2 cellular contexts compared by ENCODE assay signal in genomic region chr19:34295103-34295502, GRCh38.
TF ChIP-seq lines count a peak whose summit lies in the region.

No MANE protein-coding gene starts in this region.

TF ChIP-seq in A549, 52 proteins besides CTCF, POLR2A, EP300 and RAD21:
- TF ChIP-seq GATA3 (IDR thresholded peaks at IDR 0.05; ENCODE audit: borderline replicate concordance) = no peak
- TF ChIP-seq, protein P1, sequence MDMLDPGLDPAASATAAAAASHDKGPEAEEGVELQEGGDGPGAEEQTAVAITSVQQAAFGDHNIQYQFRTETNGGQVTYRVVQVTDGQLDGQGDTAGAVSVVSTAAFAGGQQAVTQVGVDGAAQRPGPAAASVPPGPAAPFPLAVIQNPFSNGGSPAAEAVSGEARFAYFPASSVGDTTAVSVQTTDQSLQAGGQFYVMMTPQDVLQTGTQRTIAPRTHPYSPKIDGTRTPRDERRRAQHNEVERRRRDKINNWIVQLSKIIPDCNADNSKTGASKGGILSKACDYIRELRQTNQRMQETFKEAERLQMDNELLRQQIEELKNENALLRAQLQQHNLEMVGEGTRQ (IDR thresholded peaks at IDR 0.05) = no peak
- no peak for TF ChIP-seq CEBPB (IDR thresholded peaks at IDR 0.05)
- TF ChIP-seq BCL3 (IDR thresholded peaks at IDR 0.05) = no peak
- TF ChIP-seq HOXB13 (CRISPR knock-in tag; IDR thresholded peaks at IDR 0.05; ENCODE audit: low read depth) = no peak
- TF ChIP-seq CBX2 (IDR thresholded peaks at IDR 0.05; ENCODE audit: borderline replicate concordance, low read depth) = no peak
- no peak for TF ChIP-seq RARB (CRISPR knock-in tag; IDR thresholded peaks at IDR 0.05)
- TF ChIP-seq MAX (IDR thresholded peaks at IDR 0.05) = no peak
- TF ChIP-seq PHF8 (IDR thresholded peaks at IDR 0.05; ENCODE audit: borderline replicate concordance, low read depth) = no peak
- TF ChIP-seq RCOR1 (IDR thresholded peaks at IDR 0.05; ENCODE audit: low read depth, low read length) = no peak
- no peak for TF ChIP-seq SREBF2 (IDR thresholded peaks at IDR 0.05)
- no peak for TF ChIP-seq CHD2 (IDR thresholded peaks at IDR 0.05; ENCODE audit: low read length, partially characterized antibody)
- no peak for TF ChIP-seq CHD4 (IDR thresholded peaks at IDR 0.05; ENCODE audit: borderline replicate concordance)
- no peak for TF ChIP-seq HDAC2 (IDR thresholded peaks at IDR 0.05)
- no peak for TF ChIP-seq MYC (IDR thresholded peaks at IDR 0.05; ENCODE audit: borderline replicate concordance, low read length)
- TF ChIP-seq REST (IDR thresholded peaks at IDR 0.05) = no peak
- no peak for TF ChIP-seq ZFP36 (IDR thresholded peaks at IDR 0.05; ENCODE audit: borderline replicate concordance, partially characterized antibody)
- TF ChIP-seq NR3C1 (IDR thresholded peaks at IDR 0.05) = no peak
- TF ChIP-seq MAFK (IDR thresholded peaks at IDR 0.05; ENCODE audit: partially characterized antibody) = no peak
- no peak for TF ChIP-seq JUN (IDR thresholded peaks at IDR 0.05)

TF ChIP-seq in K562, 482 proteins besides CTCF, POLR2A, EP300 and RAD21:
- TF ChIP-seq RBBP5 (IDR thresholded peaks at IDR 0.05; ENCODE audit: borderline replicate concordance, insufficient read depth, low read length, poor library complexity, severe bottlenecking) = no peak
- TF ChIP-seq CLOCK (CRISPR knock-in tag; IDR thresholded peaks at IDR 0.05; ENCODE audit: borderline replicate concordance) = no peak
- TF ChIP-seq ZBTB43 (CRISPR knock-in tag; IDR thresholded peaks at IDR 0.05) = no peak
- TF ChIP-seq, protein P2, sequence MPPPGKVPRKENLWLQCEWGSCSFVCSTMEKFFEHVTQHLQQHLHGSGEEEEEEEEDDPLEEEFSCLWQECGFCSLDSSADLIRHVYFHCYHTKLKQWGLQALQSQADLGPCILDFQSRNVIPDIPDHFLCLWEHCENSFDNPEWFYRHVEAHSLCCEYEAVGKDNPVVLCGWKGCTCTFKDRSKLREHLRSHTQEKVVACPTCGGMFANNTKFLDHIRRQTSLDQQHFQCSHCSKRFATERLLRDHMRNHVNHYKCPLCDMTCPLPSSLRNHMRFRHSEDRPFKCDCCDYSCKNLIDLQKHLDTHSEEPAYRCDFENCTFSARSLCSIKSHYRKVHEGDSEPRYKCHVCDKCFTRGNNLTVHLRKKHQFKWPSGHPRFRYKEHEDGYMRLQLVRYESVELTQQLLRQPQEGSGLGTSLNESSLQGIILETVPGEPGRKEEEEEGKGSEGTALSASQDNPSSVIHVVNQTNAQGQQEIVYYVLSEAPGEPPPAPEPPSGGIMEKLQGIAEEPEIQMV (tag; conservative IDR thresholded peaks at IDR 0.05; ENCODE audit: low read depth) = no peak
- TF ChIP-seq ZNF583 (CRISPR knock-in tag; IDR thresholded peaks at IDR 0.05) = no peak
- no peak for TF ChIP-seq KLF13 (tag; IDR thresholded peaks at IDR 0.05; ENCODE audit: borderline replicate concordance, low read depth)
- TF ChIP-seq ZNF584 (CRISPR knock-in tag; IDR thresholded peaks at IDR 0.05; ENCODE audit: low read depth) = no peak
- no peak for TF ChIP-seq CC2D1A (IDR thresholded peaks at IDR 0.05)
- no peak for TF ChIP-seq ESRRB (CRISPR knock-in tag; IDR thresholded peaks at IDR 0.05; ENCODE audit: borderline replicate concordance)
- TF ChIP-seq KLF6 (CRISPR knock-in tag; IDR thresholded peaks at IDR 0.05; ENCODE audit: borderline replicate concordance) = no peak
- TF ChIP-seq PCBP1 (IDR thresholded peaks at IDR 0.05; ENCODE audit: low read depth, low read length, poor library complexity, severe bottlenecking) = no peak
- TF ChIP-seq ZNF239 (CRISPR knock-in tag; IDR thresholded peaks at IDR 0.05) = no peak
- TF ChIP-seq, protein P3, sequence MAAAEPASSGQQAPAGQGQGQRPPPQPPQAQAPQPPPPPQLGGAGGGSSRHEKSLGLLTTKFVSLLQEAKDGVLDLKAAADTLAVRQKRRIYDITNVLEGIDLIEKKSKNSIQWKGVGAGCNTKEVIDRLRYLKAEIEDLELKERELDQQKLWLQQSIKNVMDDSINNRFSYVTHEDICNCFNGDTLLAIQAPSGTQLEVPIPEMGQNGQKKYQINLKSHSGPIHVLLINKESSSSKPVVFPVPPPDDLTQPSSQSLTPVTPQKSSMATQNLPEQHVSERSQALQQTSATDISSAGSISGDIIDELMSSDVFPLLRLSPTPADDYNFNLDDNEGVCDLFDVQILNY (CRISPR knock-in tag; IDR thresholded peaks at IDR 0.05) = no peak
- TF ChIP-seq ZNF655 (CRISPR knock-in tag; IDR thresholded peaks at IDR 0.05) = no peak
- TF ChIP-seq RBM15 (IDR thresholded peaks at IDR 0.05; ENCODE audit: insufficient read depth, low read length) = no peak
- TF ChIP-seq, protein P4, sequence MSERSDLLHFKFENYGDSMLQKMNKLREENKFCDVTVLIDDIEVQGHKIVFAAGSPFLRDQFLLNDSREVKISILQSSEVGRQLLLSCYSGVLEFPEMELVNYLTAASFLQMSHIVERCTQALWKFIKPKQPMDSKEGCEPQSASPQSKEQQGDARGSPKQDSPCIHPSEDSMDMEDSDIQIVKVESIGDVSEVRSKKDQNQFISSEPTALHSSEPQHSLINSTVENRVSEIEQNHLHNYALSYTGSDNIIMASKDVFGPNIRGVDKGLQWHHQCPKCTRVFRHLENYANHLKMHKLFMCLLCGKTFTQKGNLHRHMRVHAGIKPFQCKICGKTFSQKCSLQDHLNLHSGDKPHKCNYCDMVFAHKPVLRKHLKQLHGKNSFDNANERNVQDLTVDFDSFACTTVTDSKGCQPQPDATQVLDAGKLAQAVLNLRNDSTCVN (CRISPR knock-in tag; IDR thresholded peaks at IDR 0.05) = no peak
- TF ChIP-seq EP400 (IDR thresholded peaks at IDR 0.05) = no peak
- TF ChIP-seq ESRRA (IDR thresholded peaks at IDR 0.05; ENCODE audit: borderline replicate concordance, low read depth) = no peak
- TF ChIP-seq GTF2F1 (IDR thresholded peaks at IDR 0.05; ENCODE audit: low read depth, low read length) = no peak
- no peak for TF ChIP-seq ZNF780A (CRISPR knock-in tag; IDR thresholded peaks at IDR 0.05)
TF ChIP-seq in K562: peak in this region for 0.
